Comparison of ENCODE assay signal across 2 cellular contexts in genomic region chr10:13095094-13095493, GRCh38.
TF ChIP-seq lines count a peak whose summit lies in the region.

No MANE protein-coding gene starts in this region.

TF ChIP-seq in HepG2, 621 proteins besides CTCF, POLR2A, EP300 and RAD21:
- no peak for TF ChIP-seq GZF1 (CRISPR knock-in tag; IDR thresholded peaks at IDR 0.05)
- peak; percentile 51 for TF ChIP-seq FOSL2 (CRISPR knock-in tag; IDR thresholded peaks at IDR 0.05)
- peak; percentile 47; the same call in 1 of the 2 replicates for TF ChIP-seq RARA (CRISPR knock-in tag; IDR thresholded peaks at IDR 0.05)

TF ChIP-seq in K562, 482 proteins besides CTCF, POLR2A, EP300 and RAD21:
- TF ChIP-seq SMAD3 (CRISPR knock-in tag; conservative IDR thresholded peaks at IDR 0.05) (no peak), ZNF3 (CRISPR knock-in tag; IDR thresholded peaks at IDR 0.05) (no peak), JUND (IDR thresholded peaks at IDR 0.05; ENCODE audit: borderline replicate concordance, low read depth, low read length) (0 out of 2 replicates have a peak, but pooled peaks have one; percentile 25), JUND (tag; IDR thresholded peaks at IDR 0.05; ENCODE audit: borderline replicate concordance, low read depth, low read length) (no peak), FOSL1 (tag; conservative IDR thresholded peaks at IDR 0.05) (0 out of 2 replicates have a peak, but pooled peaks have one; percentile 16)
